In genomic region chrX:70133303-70134115, GRCh38 we compare ENCODE assay signal across 1 cellular context.
TF ChIP-seq lines count a peak whose summit lies in the region.

IGBP1 (plus strand) TSS chrX:70133447; CDS start chrX:70133948, 501 bp downstream.

TF ChIP-seq in GM12878, 131 proteins besides CTCF, POLR2A, EP300 and RAD21 (continued from another document and continues in another):
- TF ChIP-seq ETV6 (conservative IDR thresholded peaks at IDR 0.05 in 1 of 2, IDR thresholded peaks at IDR 0.05 in 1 of 2; ENCODE audit: borderline replicate concordance in 1 of 2, low read depth in 1 of 2) (peak in 1 of 2 experiments; percentile 36; a peak in 1 of 4 replicates), EZH2 (IDR thresholded peaks at IDR 0.05; ENCODE audit: borderline replicate concordance, control insufficient read depth, low read depth, low read length) (no peak), FOXM1 (IDR thresholded peaks at IDR 0.05; ENCODE audit: low read depth, low read length) (no peak), NKRF (conservative IDR thresholded peaks at IDR 0.05) (peak; percentile 91), POU2F2 (IDR thresholded peaks at IDR 0.05; ENCODE audit: borderline replicate concordance, low read depth, low read length) (no peak), CUX1 (IDR thresholded peaks at IDR 0.05; ENCODE audit: insufficient replicate concordance, low read depth, low read length) (no peak), BHLHE40 (IDR thresholded peaks at IDR 0.05; ENCODE audit: borderline replicate concordance in 1 of 2, low read depth in 2 of 2, low read length in 1 of 2) (no peak; a peak in 1 of 4 replicates), GATAD2B (conservative IDR thresholded peaks at IDR 0.05; ENCODE audit: low read depth) (peak; percentile 51; the same call in 1 of the 2 replicates), POLR2AphosphoS2 (IDR thresholded peaks at IDR 0.05; ENCODE audit: low read depth, low read length) (peak; percentile 53; the same call in 1 of the 2 replicates), MLLT1 (IDR thresholded peaks at IDR 0.05) (no peak), NFIC (IDR thresholded peaks at IDR 0.05; ENCODE audit: low read depth, low read length) (no peak), ZNF384 (IDR thresholded peaks at IDR 0.05; ENCODE audit: borderline replicate concordance, low read depth, low read length) (no peak), CBX3 (IDR thresholded peaks at IDR 0.05; ENCODE audit: borderline replicate concordance, low read depth) (no peak), TAF1 (IDR thresholded peaks at IDR 0.05; ENCODE audit: borderline replicate concordance, low read depth, low read length) (peak; percentile 90), TCF12 (IDR thresholded peaks at IDR 0.05; ENCODE audit: low read depth, low read length) (no peak), PBX3 (IDR thresholded peaks at IDR 0.05; ENCODE audit: insufficient replicate concordance, low read depth, low read length) (no peak), NRF1 (conservative IDR thresholded peaks at IDR 0.05; ENCODE audit: low read depth, low read length) (no peak), EGR1 (IDR thresholded peaks at IDR 0.05; ENCODE audit: borderline replicate concordance in 1 of 2, low read depth in 2 of 2, low read length in 2 of 2) (peak in 1 of 2 experiments; percentile 69; a peak in 2 of 3 replicates), SIX5 (IDR thresholded peaks at IDR 0.05; ENCODE audit: low read depth, low read length, severe bottlenecking) (no peak), SRF (IDR thresholded peaks at IDR 0.05; ENCODE audit: low read depth in 2 of 2, low read length in 2 of 2) (no peak), MYB (IDR thresholded peaks at IDR 0.05; ENCODE audit: borderline replicate concordance, low read depth, low read length) (no peak), STAT1 (conservative IDR thresholded peaks at IDR 0.05) (no peak), ATF3 (IDR thresholded peaks at IDR 0.05; ENCODE audit: borderline replicate concordance, extremely low read depth, low read depth, low read length) (no peak), CHD4 (IDR thresholded peaks at IDR 0.05) (no peak), ZNF274 (IDR thresholded peaks at IDR 0.05; ENCODE audit: insufficient read depth, insufficient read length) (no peak), BCL11A (IDR thresholded peaks at IDR 0.05; ENCODE audit: low read depth, low read length) (no peak), ELK1 (IDR thresholded peaks at IDR 0.05; ENCODE audit: low read depth, low read length) (peak; percentile 70; the same call in 1 of the 2 replicates), USF2 (IDR thresholded peaks at IDR 0.05; ENCODE audit: borderline replicate concordance, low read depth, low read length) (no peak), IRF3 (IDR thresholded peaks at IDR 0.05) (no peak), RELB (IDR thresholded peaks at IDR 0.05; ENCODE audit: low read depth) (peak; percentile 69; the same call in 1 of the 2 replicates), ZNF207 (IDR thresholded peaks at IDR 0.05; ENCODE audit: borderline replicate concordance) (no peak), MTA3 (IDR thresholded peaks at IDR 0.05; ENCODE audit: borderline replicate concordance, low read length) (no peak), PKNOX1 (IDR thresholded peaks at IDR 0.05) (no peak), ASH2L (IDR thresholded peaks at IDR 0.05; ENCODE audit: borderline replicate concordance, low read depth) (no peak), KLF5 (IDR thresholded peaks at IDR 0.05; ENCODE audit: partially characterized antibody) (no peak), MYC (IDR thresholded peaks at IDR 0.05; ENCODE audit: insufficient read depth, insufficient read length, insufficient replicate concordance, low read length, severe bottlenecking) (no peak), CREB1 (IDR thresholded peaks at IDR 0.05; ENCODE audit: low read depth) (0 out of 2 replicates have a peak, but pooled peaks have one; percentile 37), CEBPB (IDR thresholded peaks at IDR 0.05; ENCODE audit: borderline replicate concordance in 1 of 2, low read depth in 2 of 2, low read length in 2 of 2) (no peak), RUNX3 (IDR thresholded peaks at IDR 0.05; ENCODE audit: low read length) (peak; percentile 82), SUPT20H (IDR thresholded peaks at IDR 0.05; ENCODE audit: borderline replicate concordance, control insufficient read depth, low read depth, low read length) (no peak)
